ENCODE assay signal across 1 cellular context in the genomic region with DNA sequence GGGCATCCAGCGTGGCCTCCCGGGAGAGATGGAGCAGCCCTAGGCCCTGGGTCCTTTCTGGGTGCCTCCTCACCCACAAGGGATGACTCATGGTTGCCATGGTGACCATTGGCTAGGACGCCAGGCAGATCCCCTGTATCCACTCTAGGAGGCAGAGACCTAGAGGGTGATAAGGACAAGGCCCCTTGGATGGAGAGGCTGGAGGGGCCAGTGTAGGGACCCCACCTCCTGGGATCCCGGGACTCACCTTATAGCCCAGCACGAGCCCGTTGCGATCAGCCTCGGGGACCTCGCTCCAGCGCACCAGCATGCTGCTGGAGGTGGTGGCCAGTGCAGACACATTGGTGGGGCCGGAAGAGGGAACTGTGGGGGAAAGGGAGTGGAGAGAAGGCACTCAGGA.
TF ChIP-seq lines count a peak whose summit lies in the region.

No MANE protein-coding gene starts in this region.

TF ChIP-seq in HepG2, 621 proteins besides CTCF, POLR2A, EP300 and RAD21 (continued from another document):
- TF ChIP-seq, protein P1, sequence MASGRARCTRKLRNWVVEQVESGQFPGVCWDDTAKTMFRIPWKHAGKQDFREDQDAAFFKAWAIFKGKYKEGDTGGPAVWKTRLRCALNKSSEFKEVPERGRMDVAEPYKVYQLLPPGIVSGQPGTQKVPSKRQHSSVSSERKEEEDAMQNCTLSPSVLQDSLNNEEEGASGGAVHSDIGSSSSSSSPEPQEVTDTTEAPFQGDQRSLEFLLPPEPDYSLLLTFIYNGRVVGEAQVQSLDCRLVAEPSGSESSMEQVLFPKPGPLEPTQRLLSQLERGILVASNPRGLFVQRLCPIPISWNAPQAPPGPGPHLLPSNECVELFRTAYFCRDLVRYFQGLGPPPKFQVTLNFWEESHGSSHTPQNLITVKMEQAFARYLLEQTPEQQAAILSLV (CRISPR knock-in tag; IDR thresholded peaks at IDR 0.05; ENCODE audit: borderline replicate concordance), result no peak
- TF ChIP-seq KAT7 (CRISPR knock-in tag; IDR thresholded peaks at IDR 0.05; ENCODE audit: borderline replicate concordance) (no peak), HMGA1 (CRISPR knock-in tag; conservative IDR thresholded peaks at IDR 0.05) (no peak), FOSL2 (CRISPR knock-in tag; IDR thresholded peaks at IDR 0.05) (peak; percentile 78), RFX1 (IDR thresholded peaks at IDR 0.05) (peak; percentile 58), RFX3 (CRISPR knock-in tag; IDR thresholded peaks at IDR 0.05) (peak; percentile 53; the same call in 1 of the 2 replicates), CENPT (CRISPR knock-in tag; IDR thresholded peaks at IDR 0.05; ENCODE audit: low read depth) (no peak), CC2D1A (CRISPR knock-in tag; IDR thresholded peaks at IDR 0.05) (no peak), ZNF564 (CRISPR knock-in tag; IDR thresholded peaks at IDR 0.05) (no peak), ZBTB38 (CRISPR knock-in tag; IDR thresholded peaks at IDR 0.05) (no peak), REL (CRISPR knock-in tag; conservative IDR thresholded peaks at IDR 0.05) (no peak)
TF ChIP-seq in HepG2: peak in this region for 5.
